In the genomic region with DNA sequence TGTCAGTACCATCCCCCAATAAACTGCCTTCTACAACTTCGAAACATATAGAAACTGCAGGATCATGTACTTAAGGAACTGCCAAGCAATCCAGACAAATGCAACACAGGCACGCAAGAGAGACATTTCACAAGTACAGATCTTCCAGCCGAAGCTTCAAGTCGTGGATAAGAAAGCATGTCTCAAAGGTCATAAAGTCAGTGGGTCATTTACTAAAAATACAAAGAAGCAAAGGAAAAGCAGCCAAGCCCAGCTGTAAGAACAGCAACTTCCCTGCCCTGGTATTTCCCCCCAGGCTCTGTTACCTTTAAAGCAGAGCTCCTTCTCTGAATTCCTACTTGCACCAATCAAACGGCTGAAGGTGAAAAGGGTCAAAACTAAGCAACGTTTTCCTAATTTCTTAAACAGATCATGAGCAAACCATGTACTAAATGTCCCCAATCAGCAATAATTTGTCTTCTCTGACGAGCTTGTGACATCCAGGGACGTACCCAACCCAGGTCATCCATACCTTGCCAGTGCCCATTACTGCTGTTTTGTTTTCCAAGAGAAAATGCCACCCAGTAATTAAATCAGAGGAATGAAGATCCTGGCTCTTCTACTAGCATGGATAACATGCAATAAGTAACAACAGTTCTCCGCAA, we compare ENCODE assay signal across 9 cellular contexts. TPM values are rescaled to one million over a fixed set of nuclear protein-coding genes. Genes with fewer than 3 reads are reported as not detected.
DNase-seq lines count a peak whose midpoint lies in the region; ATAC-seq and FAIRE-seq lines count a peak whose summit lies in the region.
"Had no signal": no experiment of that assay in that cellular context is flagged by ENCODE, and none has a peak within 500 bp of the region (broad histone marks: within the 10 kb centered on the region; RNA-seq: fewer than 3 reads in every experiment).

No MANE protein-coding gene starts in this region.

- H3K27me3 ChIP-seq in stomach smooth muscle (ENCODE audit: control insufficient read depth in 1 of 2, insufficient read depth in 2 of 2, low read length in 2 of 2), result no peaks in the 10 kb centered on the region

- no peak for DNase-seq in activated CD4-positive, alpha-beta T cell treated with anti-CD3 and anti-CD28 coated beads, Interleukin-2, amount 10 ng/mL, durations not matched to agents 7 days and 5 days
- DNase-seq in activated CD4-positive, alpha-beta T cell treated with anti-CD3 and anti-CD28 coated beads, Interleukin-2, amount 50 U/mL, for 48 hours, result no peak
- no peak for DNase-seq in activated naive CD4-positive, alpha-beta T cell treated with anti-CD3 and anti-CD28 coated beads, Interleukin-2, amount 50 U/mL, for 72 hours (ENCODE audit: low spot score in 2 of 2)
- DNase-seq in islet precursor cell (peak; percentile 80), RCC 7860 (ENCODE audit: low spot score) (no peak)
- DNase-seq: NCI-H1436 treated with DMSO at 0.1 percent for 48 hours had no signal

- ATAC-seq in activated naive CD4-positive, alpha-beta T cell treated with anti-CD3 and anti-CD28 coated beads, Interleukin-2, amount 50 U/mL, for 72 hours, result no peak
- ATAC-seq in HG02852 (IDR thresholded peaks at IDR 0.05; ENCODE audit: unreplicated experiment) (no peak), HG03520 (IDR thresholded peaks at IDR 0.05; ENCODE audit: unreplicated experiment) (no peak)

- CTCF ChIA-PET in activated CD4-positive, alpha-beta T cell treated with anti-CD3 and anti-CD28 coated beads, Interleukin-2, amount 10 ng/mL, durations not matched to agents 7 days and 5 days (lab: Charles Lee), result interaction anchor here (1.0 to 1.1 kb wide), 2 partner anchors 12 to 64 kb away, joined by 3 read pairs; no protein-coding TSS in a partner anchor

- H3K4me1 Mint-ChIP-seq in activated CD4-positive, alpha-beta T cell treated with anti-CD3 and anti-CD28 coated beads, Interleukin-2, amount 10 ng/mL, durations not matched to agents 7 days and 5 days, result peaks cover 49% of the 10 kb centered on the region

- no peaks in the 10 kb centered on the region for H3K9me3 ChIP-seq in stomach smooth muscle (ENCODE audit: control insufficient read depth in 2 of 2, low read length in 2 of 2)

- POLR2A ChIA-PET in activated CD4-positive, alpha-beta T cell treated with anti-CD3 and anti-CD28 coated beads, Interleukin-2, amount 10 ng/mL, durations not matched to agents 7 days and 5 days (lab: Charles Lee), result interaction anchor here (0.6 kb wide), 1 partner anchor 1423 kb away, joined by 3 read pairs; no protein-coding TSS in a partner anchor

- H3K9me3 Mint-ChIP-seq in activated CD4-positive, alpha-beta T cell treated with anti-CD3 and anti-CD28 coated beads, Interleukin-2, amount 10 ng/mL, durations not matched to agents 7 days and 5 days, result peaks cover 2% of the 10 kb centered on the region
- H3K9me3 Mint-ChIP-seq in activated naive CD4-positive, alpha-beta T cell treated with anti-CD3 and anti-CD28 coated beads, Interleukin-2, amount 50 U/mL, for 72 hours, result peaks cover 0 to 5% of the 10 kb centered on the region in 2 donors

- peaks cover 41% of the 10 kb centered on the region for H3K36me3 Mint-ChIP-seq in activated CD4-positive, alpha-beta T cell treated with anti-CD3 and anti-CD28 coated beads, Interleukin-2, amount 10 ng/mL, durations not matched to agents 7 days and 5 days (ENCODE audit: low read depth)
- peaks cover 20 to 24% of the 10 kb centered on the region in 2 donors for H3K36me3 Mint-ChIP-seq in activated naive CD4-positive, alpha-beta T cell treated with anti-CD3 and anti-CD28 coated beads, Interleukin-2, amount 50 U/mL, for 72 hours

- H3K4me1 ChIP-seq in stomach smooth muscle (ENCODE audit: control insufficient read depth, insufficient read depth, low read length), result peaks cover 31% of the 10 kb centered on the region

- H3K27ac ChIP-seq in stomach smooth muscle (ENCODE audit: low read length), result no peak overlapping the region

- FAIRE-seq in RCC 7860 (lab: Jason Lieb, UNC), result no peak

- peaks cover 9 to 13% of the 10 kb centered on the region in 2 donors for H3K36me3 ChIP-seq in stomach smooth muscle (ENCODE audit: control insufficient read depth in 2 of 2, insufficient read depth in 2 of 2, low read length in 2 of 2)

- H3K27ac Mint-ChIP-seq in activated CD4-positive, alpha-beta T cell treated with anti-CD3 and anti-CD28 coated beads, Interleukin-2, amount 10 ng/mL, durations not matched to agents 7 days and 5 days, result peak overlapping the region; percentile 82
- H3K27ac Mint-ChIP-seq in activated naive CD4-positive, alpha-beta T cell treated with anti-CD3 and anti-CD28 coated beads, Interleukin-2, amount 50 U/mL, for 72 hours, result peak overlapping the region; percentile 68 to 92

- peak overlapping the region; percentile 59 to 82 for H3K4me3 ChIP-seq in stomach smooth muscle (ENCODE audit: low read length in 2 of 2)

- no peaks in the 10 kb centered on the region for H3K27me3 Mint-ChIP-seq in activated CD4-positive, alpha-beta T cell treated with anti-CD3 and anti-CD28 coated beads, Interleukin-2, amount 10 ng/mL, durations not matched to agents 7 days and 5 days

- peak overlapping the region; percentile 75 to 79 for H3K9ac ChIP-seq in stomach smooth muscle (ENCODE audit: low read length in 2 of 2)

- H3K4me3 Mint-ChIP-seq in activated CD4-positive, alpha-beta T cell treated with anti-CD3 and anti-CD28 coated beads, Interleukin-2, amount 10 ng/mL, durations not matched to agents 7 days and 5 days, result peak overlapping the region; percentile 90

RNA-seq across cellular contexts. Expression of a gene that starts 1.7 kb away (rescaled TPM):
- total RNA-seq in activated CD4-positive, alpha-beta T cell treated with anti-CD3 and anti-CD28 coated beads, Interleukin-2, amount 10 ng/mL, durations not matched to agents 7 days and 5 days, result 10 to 100 TPM; 57.9 to 61.3 TPM
- total RNA-seq in activated naive CD4-positive, alpha-beta T cell treated with anti-CD3 and anti-CD28 coated beads, Interleukin-2, amount 50 U/mL, for 72 hours, result 10 to 100 TPM; 21.6 to 38.1 TPM
